ENCODE assay signal across 22 cellular contexts in the genomic region with DNA sequence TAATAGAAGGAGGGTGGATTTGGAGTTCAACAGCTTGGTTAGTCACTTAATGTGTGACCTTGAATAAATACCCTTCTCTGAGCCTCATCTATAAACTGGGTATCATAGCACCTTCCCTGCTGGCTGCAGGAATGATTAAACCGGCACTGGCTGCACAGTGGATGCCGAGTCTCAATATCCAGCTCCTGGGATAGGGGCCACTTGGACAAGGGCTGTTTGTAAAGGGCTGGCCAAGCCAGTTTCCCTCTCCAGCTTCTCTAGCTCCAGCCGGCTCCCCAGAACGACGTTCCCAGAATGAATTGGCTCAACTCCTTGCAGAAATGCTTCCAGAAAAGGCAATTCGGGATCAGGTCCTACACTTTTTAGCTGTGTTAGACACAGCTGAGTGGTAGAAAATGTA. TPM values are rescaled to one million over a fixed set of nuclear protein-coding genes. Genes with fewer than 3 reads are reported as not detected.
DNase-seq lines count a peak whose midpoint lies in the region; ATAC-seq and TF ChIP-seq lines count a peak whose summit lies in the region.
"Had no signal": no experiment of that assay in that cellular context is flagged by ENCODE, and none has a peak within 500 bp of the region (broad histone marks: within the 10 kb centered on the region; RNA-seq: fewer than 3 reads in every experiment).

No MANE protein-coding gene starts in this region.

- no peak for TF ChIP-seq POLR2A in IMR-90 (IDR thresholded peaks at IDR 0.05; ENCODE audit: low read depth, low read length)

- H3K27me3 ChIP-seq in IMR-90 (ENCODE audit: control insufficient read depth, insufficient read depth, low read length) (no peaks in the 10 kb centered on the region), right cardiac atrium (ENCODE audit: control insufficient read depth, insufficient read depth) (no peaks in the 10 kb centered on the region), H7 (ENCODE audit: control insufficient read depth, insufficient read depth, low read length) (no peaks in the 10 kb centered on the region)
- H3K27me3 ChIP-seq: BE2C had no signal

- H3K18ac ChIP-seq in IMR-90 (ENCODE audit: low read depth, low read length): no peak overlapping the region; the same call in 1 of the 2 replicates

- no peak overlapping the region for H2AFZ ChIP-seq in IMR-90 (replicated peaks; ENCODE audit: low read length, poor library complexity)
- H2AFZ ChIP-seq: PC-9 had no signal

- no peak overlapping the region for H3K4me2 ChIP-seq in IMR-90 (ENCODE audit: low read depth, low read length)
- H3K4me2 ChIP-seq: KMS-11, PC-9 had no signal

- H2AK5ac ChIP-seq in IMR-90 (ENCODE audit: low read depth, low read length): no peak overlapping the region

- dilution Hi-C loops in IMR-90 (cut with HindIII; ENCODE audit: low sequenced_read_pairs, unreplicated experiment): no loop called here

- 34% methylated on average over 4 of the region's 6 CpGs; no CpG with 5 or more reads in 1 of the 2 experiments for WGBS in IMR-90 (ENCODE audit: extremely low coverage in 2 of 2, insufficient read length in 1 of 2), 2 experiments
- WGBS in right cardiac atrium: 56% methylated on average over 6 of the region's 6 CpGs

- no peak overlapping the region for H4K5ac ChIP-seq in IMR-90 (ENCODE audit: low read depth, low read length)

- no peak overlapping the region for H3K56ac ChIP-seq in IMR-90 (ENCODE audit: extremely low read depth, insufficient read depth, low read length)

- H3K23ac ChIP-seq in IMR-90 (ENCODE audit: low read depth, low read length): no peak overlapping the region

- H3K4me3 ChIP-seq in IMR-90 (ENCODE audit: insufficient read depth, low read depth, low read length) (no peak overlapping the region), right cardiac atrium (ENCODE audit: low read length) (no peak overlapping the region), H7 (ENCODE audit: insufficient read depth, low read depth, low read length) (no peak overlapping the region)
- H3K4me3 ChIP-seq: PC-9 had no signal

- H2BK5ac ChIP-seq in IMR-90 (ENCODE audit: low read depth, low read length, poor library complexity, severe bottlenecking): no peak overlapping the region

- no peak overlapping the region for H2BK15ac ChIP-seq in IMR-90 (ENCODE audit: low read depth, low read length)

- H3K9me3 ChIP-seq in IMR-90 (ENCODE audit: control insufficient read depth, insufficient read depth, low read length) (peaks cover 2% of the 10 kb centered on the region; the same call in 1 of the 2 replicates), right cardiac atrium (ENCODE audit: control insufficient read depth, low read length) (no peaks in the 10 kb centered on the region)
- H3K9me3 ChIP-seq: BE2C had no signal

- no peak for DNase-seq in IMR-90
- peak; percentile 47 for DNase-seq in Right ventricle myocardium superior
- DNase-seq in right cardiac atrium: peak; percentile 36 to 83 (median 74)
- DNase-seq in sciatic nerve (ENCODE audit: low spot score): no peak
- DNase-seq in activated T-cell treated with anti-CD3 and anti-CD28 coated beads, Interleukin-2, amount 50 U/mL, for 48 hours: no peak
- DNase-seq in H7: no peak
- DNase-seq in NCI-H1930 (lab: John Stamatoyannopoulos, UW): no peak
- no peak for DNase-seq in activated T-cell treated with anti-CD3 and anti-CD28 coated beads, Interleukin-2, amount 50 U/mL, for 1 hour
- DNase-seq: 8988T, ACHN, BE2C, DMS153, DND-41, MM.1S, NCI-H1417, NCI-H1694, NCI-H2081, NCI-H2227 treated with DMSO at 0.1 percent for 48 hours, NCI-H526 treated with DMSO at 0.1 percent for 48 hours, PC-9, SHP77 had no signal

- H3K79me1 ChIP-seq in IMR-90 (ENCODE audit: low read depth in 1 of 2, low read length in 2 of 2): no peaks in the 10 kb centered on the region

- H3K4me1 ChIP-seq in IMR-90 (ENCODE audit: control insufficient read depth, insufficient read depth, low read length): peaks cover 26% of the 10 kb centered on the region
- H3K4me1 ChIP-seq in right cardiac atrium (ENCODE audit: control insufficient read depth, insufficient read depth, low read length): peaks cover 3% of the 10 kb centered on the region
- H3K4me1 ChIP-seq: BE2C had no signal

- no peak for TF ChIP-seq RAD21 in IMR-90 (IDR thresholded peaks at IDR 0.05; ENCODE audit: low read length)

- H2BK120ac ChIP-seq in IMR-90 (ENCODE audit: low read depth, low read length): peak overlapping the region; percentile 8; the same call in 1 of the 2 replicates

- in situ Hi-C loops in IMR-90 (cut with MboI; ENCODE audit: low sequenced_read_pairs): no loop called here

- no peak overlapping the region for H4K8ac ChIP-seq in IMR-90 (ENCODE audit: low read depth in 2 of 2, low read length in 2 of 2)

- TF ChIP-seq CTCF in IMR-90 (conservative IDR thresholded peaks at IDR 0.05; ENCODE audit: low read depth, low read length): no peak

- ATAC-seq in IMR-90 (ENCODE audit: low read depth) (no peak), Right ventricle myocardium superior (ENCODE audit: poor library complexity) (peak; percentile 38), right cardiac atrium (peak in 1 of 2 donors; percentile 44), sciatic nerve (peak; percentile 58)

- no peak overlapping the region; the same call in 1 of the 2 replicates for H2BK20ac ChIP-seq in IMR-90 (ENCODE audit: low read depth, low read length)

- no peak overlapping the region for H3K4ac ChIP-seq in IMR-90 (ENCODE audit: low read depth, low read length)

- POLR2A ChIA-PET in IMR-90 (lab: Charles Lee; ENCODE audit: unreplicated experiment): no interaction called here

- H3K36me3 ChIP-seq in IMR-90 (ENCODE audit: control insufficient read depth, insufficient read depth, low read length) (no peaks in the 10 kb centered on the region), H7 (replicated peaks; ENCODE audit: control insufficient read depth, insufficient read depth, low read length) (no peaks in the 10 kb centered on the region)
- H3K36me3 ChIP-seq: BE2C had no signal

- intact Hi-C loops in IMR-90 (cut with micrococcal nuclease): no loop called here
- intact Hi-C loops in Right ventricle myocardium superior (cut with DNase I): no loop called here
- intact Hi-C loops in right cardiac atrium (cut with DNase I): no loop called here
- intact Hi-C loops in sciatic nerve (cut with DNase I): no loop called here

- H3K14ac ChIP-seq in IMR-90 (replicated peaks; ENCODE audit: low read depth, low read length): no peak overlapping the region

- no peak overlapping the region for H3K27ac ChIP-seq in IMR-90 (ENCODE audit: insufficient read depth, low read length)
- H3K27ac ChIP-seq in right cardiac atrium (ENCODE audit: low read length): no peak overlapping the region
- H3K27ac ChIP-seq: KMS-11, PC-9 had no signal

- BruUV-seq in IMR-90 (replicated peaks; lab: Mats Ljungman, UMichigan): no TSS peak

- CTCF ChIA-PET in IMR-90 (lab: Yijun Ruan, JAX): interaction anchor here (0.6 to 0.9 kb wide), 2 partner anchors 15 to 34 kb away, joined by 3 to 6 read pairs; no protein-coding TSS in a partner anchor

- H3K9ac ChIP-seq in IMR-90 (ENCODE audit: low read depth, low read length): no peak overlapping the region
- H3K9ac ChIP-seq: KMS-11 had no signal

- 0 out of 2 replicates have a peak, but pooled peaks cover under 1% of the 10 kb centered on the region for H4K20me1 ChIP-seq in IMR-90 (ENCODE audit: insufficient read depth, low read length)

- H2AK9ac ChIP-seq in IMR-90 (replicated peaks; ENCODE audit: low read depth, low read length, poor library complexity): no peak overlapping the region

- no peak overlapping the region for H4K91ac ChIP-seq in IMR-90 (ENCODE audit: insufficient read depth, low read depth, low read length)

- peaks cover 6% of the 10 kb centered on the region for H3K9me1 ChIP-seq in IMR-90 (ENCODE audit: insufficient read depth, low read length)

TF ChIP-seq in IMR-90, 13 proteins besides CTCF, POLR2A, EP300 and RAD21:
- TF ChIP-seq FOS (IDR thresholded peaks at IDR 0.05; ENCODE audit: low read depth, low read length) (no peak), RFX5 (IDR thresholded peaks at IDR 0.05; ENCODE audit: low read depth, low read length) (no peak), RCOR1 (IDR thresholded peaks at IDR 0.05; ENCODE audit: insufficient replicate concordance, low read length) (no peak), NFE2L2 (IDR thresholded peaks at IDR 0.05; ENCODE audit: low read depth, low read length) (no peak), SMC3 (IDR thresholded peaks at IDR 0.05; ENCODE audit: low read depth, low read length) (no peak), MXI1 (IDR thresholded peaks at IDR 0.05; ENCODE audit: borderline replicate concordance, low read depth, low read length) (no peak), CEBPB (IDR thresholded peaks at IDR 0.05; ENCODE audit: low read depth, low read length) (no peak)
- TF ChIP-seq, protein P1, sequence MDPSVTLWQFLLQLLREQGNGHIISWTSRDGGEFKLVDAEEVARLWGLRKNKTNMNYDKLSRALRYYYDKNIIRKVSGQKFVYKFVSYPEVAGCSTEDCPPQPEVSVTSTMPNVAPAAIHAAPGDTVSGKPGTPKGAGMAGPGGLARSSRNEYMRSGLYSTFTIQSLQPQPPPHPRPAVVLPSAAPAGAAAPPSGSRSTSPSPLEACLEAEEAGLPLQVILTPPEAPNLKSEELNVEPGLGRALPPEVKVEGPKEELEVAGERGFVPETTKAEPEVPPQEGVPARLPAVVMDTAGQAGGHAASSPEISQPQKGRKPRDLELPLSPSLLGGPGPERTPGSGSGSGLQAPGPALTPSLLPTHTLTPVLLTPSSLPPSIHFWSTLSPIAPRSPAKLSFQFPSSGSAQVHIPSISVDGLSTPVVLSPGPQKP (IDR thresholded peaks at IDR 0.05; ENCODE audit: borderline replicate concordance, low read depth, low read length): no peak

RNA-seq across cellular contexts. Expression of a gene that starts 58.8 kb away (rescaled TPM):
- 3.4 and 14.2 TPM in 2 replicates for total RNA-seq in IMR-90 (2012; rRNA removed)
- 10.0 and 11.5 TPM in 2 replicates for polyA plus RNA-seq in IMR-90 (2012; rRNA removed)
- 0.87 and 1.00 TPM in 2 replicates for polyA plus RNA-seq in IMR-90 (2012; cell fraction: cytosol; rRNA removed)
- 0.20 and 1.8 TPM in 2 replicates for polyA plus RNA-seq in IMR-90 (2012; cell fraction: nucleus; rRNA removed; ENCODE audit: low replicate concordance)
- 16.8 TPM for total RNA-seq in Right ventricle myocardium superior
- 10 to 100 TPM; 13.5 to 16.5 (median 15.2) TPM for total RNA-seq in right cardiac atrium
- 17.8 TPM for polyA plus RNA-seq in right cardiac atrium
- 8.9 TPM for total RNA-seq in sciatic nerve
- total RNA-seq in H7 (2014; rRNA removed; shearing (Covaris generic)): 17.0 and 17.9 TPM in 2 replicates

RNA-seq across cellular contexts. Expression of a gene that starts 59.0 kb away (rescaled TPM):
- total RNA-seq in IMR-90 (2012; rRNA removed) (40.5 and 48.8 TPM in 2 replicates), Right ventricle myocardium superior (7.7 TPM), right cardiac atrium (10 to 100 TPM; 10.7 to 16.1 (median 14.4) TPM), sciatic nerve (54.2 TPM)
- polyA plus RNA-seq in IMR-90 (2012; rRNA removed) (27.6 and 30.9 TPM in 2 replicates), right cardiac atrium (8.8 TPM)
- 17.6 and 18.4 TPM in 2 replicates for polyA plus RNA-seq in IMR-90 (2012; cell fraction: cytosol; rRNA removed)
- 62.0 and 94.0 TPM in 2 replicates for polyA plus RNA-seq in IMR-90 (2012; cell fraction: nucleus; rRNA removed; ENCODE audit: low replicate concordance)
- 23.9 and 31.0 TPM in 2 replicates for total RNA-seq in H7 (2014; rRNA removed; shearing (Covaris generic))

Comparison
In these comparisons a context has a peak if more than half of its experiments do, and no peak if none do; other contexts are left out.
1. DNase-seq: peak in Right ventricle myocardium superior (single experiment) and right cardiac atrium (3 of 3); none in IMR-90 (single experiment), sciatic nerve (single experiment), activated T-cell treated with anti-CD3 and anti-CD28 coated beads, Interleukin-2, amount 50 U/mL, for 48 hours (0 of 2), H7 (single experiment), NCI-H1930 (0 of 2) and activated T-cell treated with anti-CD3 and anti-CD28 coated beads, Interleukin-2, amount 50 U/mL, for 1 hour (single experiment).